Comparison of ENCODE assay signal across 12 cellular contexts in the genomic region with DNA sequence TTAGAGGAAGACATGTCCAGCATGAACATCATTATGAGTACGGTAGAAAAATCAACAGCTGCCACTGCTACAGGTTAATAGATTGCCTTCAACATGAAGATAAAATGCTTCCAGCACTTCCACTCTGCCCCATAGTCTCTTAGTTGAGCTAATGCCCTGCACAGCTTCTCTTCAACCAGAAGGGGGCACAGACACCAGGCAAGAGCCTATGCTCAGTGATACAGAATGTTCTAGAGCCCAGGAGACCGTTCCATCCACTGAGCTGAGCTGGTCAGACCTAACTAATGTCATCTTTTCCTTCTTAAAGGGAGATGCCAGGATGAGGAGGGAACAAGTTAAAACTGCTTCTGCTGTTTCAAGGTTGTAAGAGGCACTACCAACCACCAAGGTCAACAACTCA. TPM values are rescaled to one million over a fixed set of nuclear protein-coding genes. Genes with fewer than 3 reads are reported as not detected.
DNase-seq lines count a peak whose midpoint lies in the region; ATAC-seq, FAIRE-seq and TF ChIP-seq lines count a peak whose summit lies in the region.
"Had no signal": no experiment of that assay in that cellular context is flagged by ENCODE, and none has a peak within 500 bp of the region (broad histone marks: within the 10 kb centered on the region; RNA-seq: fewer than 3 reads in every experiment).

No MANE protein-coding gene starts in this region.

- TF ChIP-seq POLR2A in A549 (IDR thresholded peaks at IDR 0.05; ENCODE audit: low read length), result no peak

- no peak overlapping the region for H3K9ac ChIP-seq in endodermal cell (ENCODE audit: extremely low read depth, low read length, poor library complexity, severe bottlenecking)

- H3K9me3 ChIP-seq in A549 (no peaks in the 10 kb centered on the region), endodermal cell (ENCODE audit: control insufficient read depth, low read length) (no peaks in the 10 kb centered on the region), hepatocyte (ENCODE audit: low read depth) (no peaks in the 10 kb centered on the region)
- H3K9me3 ChIP-seq: heart left ventricle, neutrophil had no signal

- TF ChIP-seq EP300 in A549 (IDR thresholded peaks at IDR 0.05), result no peak

- H3K27ac Mint-ChIP-seq in endodermal cell, result no peak overlapping the region

- no peak overlapping the region for H3K4me3 Mint-ChIP-seq in endodermal cell

- H3K36me3 ChIP-seq in endodermal cell (ENCODE audit: control insufficient read depth, insufficient read depth, low read length), result no peaks in the 10 kb centered on the region
- H3K36me3 ChIP-seq in H7 (replicated peaks; ENCODE audit: control insufficient read depth, insufficient read depth, low read length), result no peaks in the 10 kb centered on the region
- H3K36me3 ChIP-seq in hepatocyte (replicated peaks; ENCODE audit: insufficient read depth, low read depth), result no peaks in the 10 kb centered on the region
- H3K36me3 ChIP-seq: heart left ventricle, neutrophil had no signal

- 27% methylated on average over 2 of the region's 2 CpGs for WGBS in A549 (ENCODE audit: missing lambda C conversion rate)
- WGBS in endodermal cell (ENCODE audit: insufficient coverage in 1 of 2, insufficient read length in 1 of 2), 2 experiments, result 92 to 100% methylated on average over 2 of the region's 2 CpGs
- WGBS in hepatocyte (ENCODE audit: low lambda C conversion rate, missing lambda C conversion rate), result 70% methylated on average over 2 of the region's 2 CpGs

- peaks cover 21% of the 10 kb centered on the region for H3K27me3 Mint-ChIP-seq in endodermal cell (ENCODE audit: insufficient read depth)

- H3K4me3 ChIP-seq in A549, result no peak overlapping the region
- H3K4me3 ChIP-seq in GM12865 (ENCODE audit: low read depth, low read length), result no peak overlapping the region
- H3K4me3 ChIP-seq in endodermal cell (ENCODE audit: low read length), result no peak overlapping the region
- no peak overlapping the region for H3K4me3 ChIP-seq in H7 (ENCODE audit: insufficient read depth, low read depth, low read length)
- H3K4me3 ChIP-seq in hepatocyte, result no peak overlapping the region
- H3K4me3 ChIP-seq: heart left ventricle had no signal

- H2AFZ ChIP-seq in hepatocyte, result no peak overlapping the region

- no peaks in the 10 kb centered on the region for H3K36me3 Mint-ChIP-seq in endodermal cell (ENCODE audit: low read depth)

- no peaks in the 10 kb centered on the region for H4K20me1 ChIP-seq in hepatocyte (ENCODE audit: insufficient read depth, poor library complexity, severe bottlenecking)

- H3K4me1 ChIP-seq in A549 (no peaks in the 10 kb centered on the region), endodermal cell (ENCODE audit: control insufficient read depth, insufficient read depth, low read length) (no peaks in the 10 kb centered on the region), hepatocyte (ENCODE audit: insufficient read depth) (no peaks in the 10 kb centered on the region)
- H3K4me1 ChIP-seq: heart left ventricle had no signal

- peak in 1 of 2 experiments; percentile 6 for DNase-seq in A549 (ENCODE audit: low read depth in 1 of 2, low spot score in 1 of 2)
- DNase-seq in GM12865 (ENCODE audit: low read depth), result peak; percentile 16
- peak; percentile 16 for DNase-seq in NAMALWA (ENCODE audit: low spot score)
- DNase-seq in endodermal cell, result no peak
- DNase-seq in HK-2 (ENCODE audit: unreplicated experiment), result no peak
- no peak for DNase-seq in NCI-H524 treated with DMSO at 0.1 percent for 48 hours (lab: John Stamatoyannopoulos, UW)
- DNase-seq in H7, result no peak
- DNase-seq in hepatocyte (ENCODE audit: low spot score), result no peak
- DNase-seq: activated naive CD4-positive, alpha-beta T cell treated with Interleukin-2 at 50 U/mL for 16 hours; heart left ventricle had no signal

- TF ChIP-seq RAD21 in A549 (conservative IDR thresholded peaks at IDR 0.05 in 1 of 2, IDR thresholded peaks at IDR 0.05 in 1 of 2), result 0 out of 5 replicates have a peak, but pooled peaks of 1 of the 2 experiments have one; percentile 4

- no peak for FAIRE-seq in A549 (lab: Jason Lieb, UNC)

- CTCF ChIA-PET in A549 (lab: Yijun Ruan, JAX), result interaction anchor here (0.6 kb wide), 1 partner anchor 1537 kb away, joined by 3 read pairs; no protein-coding TSS in a partner anchor

- H3K27me3 ChIP-seq in endodermal cell (ENCODE audit: control insufficient read depth, insufficient read depth, low read length, poor library complexity, severe bottlenecking), result no peaks in the 10 kb centered on the region
- no peaks in the 10 kb centered on the region; the same call in 1 of the 2 replicates for H3K27me3 ChIP-seq in H7 (ENCODE audit: control insufficient read depth, insufficient read depth, low read length)
- no peaks in the 10 kb centered on the region for H3K27me3 ChIP-seq in hepatocyte

- POLR2A ChIA-PET in A549 (lab: Yijun Ruan, JAX), result no interaction called here

- no peak for TF ChIP-seq CTCF in A549 (IDR thresholded peaks at IDR 0.05)
- peak; percentile 35 for TF ChIP-seq CTCF in GM12865 (IDR thresholded peaks at IDR 0.05; ENCODE audit: insufficient read depth, low read depth, low read length, missing control alignments)
- peak; percentile 51 for TF ChIP-seq CTCF in endodermal cell (conservative IDR thresholded peaks at IDR 0.05)
- no peak for TF ChIP-seq CTCF in hepatocyte (IDR thresholded peaks at IDR 0.05; ENCODE audit: poor library complexity)

- no peaks in the 10 kb centered on the region for H3K79me2 ChIP-seq in hepatocyte

- ATAC-seq in A549, result peak; percentile 47 to 68; a peak in 3 of 6 replicates
- ATAC-seq: heart left ventricle had no signal

- H3K4me1 Mint-ChIP-seq in endodermal cell, result peaks cover 7% of the 10 kb centered on the region

- H3K4me2 ChIP-seq in A549 (no peak overlapping the region), hepatocyte (no peak overlapping the region)

- peaks cover 61% of the 10 kb centered on the region for H3K9me3 Mint-ChIP-seq in endodermal cell

- no peaks in the 10 kb centered on the region for H3K9me2 ChIP-seq in hepatocyte (replicated peaks; ENCODE audit: insufficient read depth)

- H3K27ac ChIP-seq in A549, result no peak overlapping the region
- no peak overlapping the region for H3K27ac ChIP-seq in endodermal cell (ENCODE audit: low read depth, low read length)
- no peak overlapping the region for H3K27ac ChIP-seq in hepatocyte
- H3K27ac ChIP-seq: heart left ventricle, neutrophil had no signal

TF ChIP-seq in A549, 52 proteins besides CTCF, POLR2A, EP300 and RAD21 (continues in another document):
- TF ChIP-seq HOXB5 (CRISPR knock-in tag; IDR thresholded peaks at IDR 0.05) (no peak), HOXB13 (CRISPR knock-in tag; IDR thresholded peaks at IDR 0.05; ENCODE audit: low read depth) (no peak), ZC3H11A (IDR thresholded peaks at IDR 0.05) (no peak), TFCP2L1 (CRISPR knock-in tag; IDR thresholded peaks at IDR 0.05) (no peak), EHMT2 (IDR thresholded peaks at IDR 0.05; ENCODE audit: low read depth) (no peak), RARB (CRISPR knock-in tag; IDR thresholded peaks at IDR 0.05) (no peak), CBX2 (IDR thresholded peaks at IDR 0.05; ENCODE audit: borderline replicate concordance, low read depth) (no peak), HDAC2 (IDR thresholded peaks at IDR 0.05) (no peak), CBX8 (IDR thresholded peaks at IDR 0.05) (no peak), RCOR1 (IDR thresholded peaks at IDR 0.05; ENCODE audit: low read depth, low read length) (no peak), POLR2AphosphoS2 (conservative IDR thresholded peaks at IDR 0.05; ENCODE audit: low read length) (no peak), GATA3 (IDR thresholded peaks at IDR 0.05; ENCODE audit: borderline replicate concordance) (no peak), PBX3 (IDR thresholded peaks at IDR 0.05) (no peak)
- TF ChIP-seq, protein P1, sequence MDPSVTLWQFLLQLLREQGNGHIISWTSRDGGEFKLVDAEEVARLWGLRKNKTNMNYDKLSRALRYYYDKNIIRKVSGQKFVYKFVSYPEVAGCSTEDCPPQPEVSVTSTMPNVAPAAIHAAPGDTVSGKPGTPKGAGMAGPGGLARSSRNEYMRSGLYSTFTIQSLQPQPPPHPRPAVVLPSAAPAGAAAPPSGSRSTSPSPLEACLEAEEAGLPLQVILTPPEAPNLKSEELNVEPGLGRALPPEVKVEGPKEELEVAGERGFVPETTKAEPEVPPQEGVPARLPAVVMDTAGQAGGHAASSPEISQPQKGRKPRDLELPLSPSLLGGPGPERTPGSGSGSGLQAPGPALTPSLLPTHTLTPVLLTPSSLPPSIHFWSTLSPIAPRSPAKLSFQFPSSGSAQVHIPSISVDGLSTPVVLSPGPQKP (IDR thresholded peaks at IDR 0.05; ENCODE audit: low read depth, low read length), result no peak

RNA-seq across cellular contexts. Expression of gene SMIM10L2A, which starts 42.2 kb away (rescaled TPM):
- 0.59 and 0.61 TPM in 2 replicates for polyA plus RNA-seq in A549 (2011; rRNA removed)
- polyA plus RNA-seq in A549 (2012; cell fraction: cytosol; rRNA removed), result 0.12 and 0.18 TPM in 2 replicates
- 0.34 and 0.38 TPM in 2 replicates for polyA plus RNA-seq in A549 (2012; cell fraction: nucleus; rRNA removed)
- 0.34 to 0.37 TPM (median 0.37 TPM) in 3 replicates for polyA plus RNA-seq in A549 (2017; fragmentation: RNase III; extraction: RNeasy Plus Mini Kit Qiagen cat#74134 plus additional on column Dnase treatment)
- 0.91 and 0.97 TPM in 2 replicates for polyA minus RNA-seq in A549 (2011; rRNA and poly(A)+ RNA removed)
- 1 to 10 TPM; 3.8 to 6.1 TPM for total RNA-seq in endodermal cell
- 4.1 TPM for polyA plus RNA-seq in endodermal cell (2013, experiment 1 of 2)
- 3.4 TPM for polyA plus RNA-seq in endodermal cell (2013, experiment 2 of 2)
- 7.0 and 11.5 TPM in 2 replicates for total RNA-seq in H7 (2014; rRNA removed; shearing (Covaris generic))
- 7.0 and 7.2 TPM in 2 replicates for total RNA-seq in hepatocyte
- 4.2 and 5.0 TPM in 2 replicates for polyA plus RNA-seq in hepatocyte
- total RNA-seq: G401 had no signal

RNA-seq across cellular contexts. Expression of gene INTS6L, which starts 56.5 kb away (rescaled TPM):
- polyA plus RNA-seq in A549 (2011; rRNA removed) (0.40 and 0.46 TPM in 2 replicates), A549 (2017; fragmentation: RNase III; extraction: RNeasy Plus Mini Kit Qiagen cat#74134 plus additional on column Dnase treatment) (0.16 to 0.30 TPM (median 0.19 TPM) in 3 replicates), hepatocyte (8.1 and 9.2 TPM in 2 replicates)
- 0.03 and 0.07 TPM in 2 replicates for polyA plus RNA-seq in A549 (2012; cell fraction: cytosol; rRNA removed)
- 0.10 and 0.15 TPM in 2 replicates for polyA plus RNA-seq in A549 (2012; cell fraction: nucleus; rRNA removed)
- 0.12 and 0.24 TPM in 2 replicates for polyA minus RNA-seq in A549 (2011; rRNA and poly(A)+ RNA removed)
- total RNA-seq in endodermal cell (1 to 10 TPM; 7.3 to 9.1 TPM), hepatocyte (12.3 and 17.3 TPM in 2 replicates)
- polyA plus RNA-seq in endodermal cell (2013, experiment 1 of 2), result 16.1 TPM
- 14.2 TPM for polyA plus RNA-seq in endodermal cell (2013, experiment 2 of 2)
- total RNA-seq in H7 (2014; rRNA removed; shearing (Covaris generic)), result 12.4 and 18.8 TPM in 2 replicates

Comparison
In these comparisons a context has a peak if more than half of its experiments do, and no peak if none do; other contexts are left out.
1. DNase-seq: peak in GM12865 (single experiment) and NAMALWA (single experiment); none in endodermal cell (single experiment), HK-2 (single experiment), NCI-H524 treated with DMSO at 0.1 percent for 48 hours (single experiment), H7 (single experiment) and hepatocyte (single experiment).
2. CTCF ChIP-seq: peak in GM12865 (single experiment) and endodermal cell (single experiment); none in A549 (single experiment) and hepatocyte (single experiment).